In genomic region chr4:30434656-30435055, GRCh38 we compare ENCODE assay signal across 2 cellular contexts.
TF ChIP-seq lines count a peak whose summit lies in the region.

No MANE protein-coding gene starts in this region.

TF ChIP-seq in SK-N-SH treated with all-trans-retinoic acid at 6 μM for 48 hours, 23 proteins besides CTCF, POLR2A, EP300 and RAD21 (continued from another document):
- no peak for TF ChIP-seq TSHZ2 (CRISPR knock-in tag; IDR thresholded peaks at IDR 0.05)
- TF ChIP-seq ZC3H10 (CRISPR knock-in tag; IDR thresholded peaks at IDR 0.05), result no peak
- TF ChIP-seq ISL1 (CRISPR knock-in tag; IDR thresholded peaks at IDR 0.05), result no peak
- TF ChIP-seq ZFP3 (CRISPR knock-in tag; IDR thresholded peaks at IDR 0.05), result no peak
- TF ChIP-seq ARNTL (CRISPR knock-in tag; IDR thresholded peaks at IDR 0.05; ENCODE audit: borderline replicate concordance, low read depth), result no peak
- TF ChIP-seq TCF4 (CRISPR knock-in tag; IDR thresholded peaks at IDR 0.05; ENCODE audit: borderline replicate concordance), result no peak
- TF ChIP-seq GLIS3 (CRISPR knock-in tag; IDR thresholded peaks at IDR 0.05), result no peak
- no peak for TF ChIP-seq ZNF70 (CRISPR knock-in tag; IDR thresholded peaks at IDR 0.05)
- TF ChIP-seq, protein P1, sequence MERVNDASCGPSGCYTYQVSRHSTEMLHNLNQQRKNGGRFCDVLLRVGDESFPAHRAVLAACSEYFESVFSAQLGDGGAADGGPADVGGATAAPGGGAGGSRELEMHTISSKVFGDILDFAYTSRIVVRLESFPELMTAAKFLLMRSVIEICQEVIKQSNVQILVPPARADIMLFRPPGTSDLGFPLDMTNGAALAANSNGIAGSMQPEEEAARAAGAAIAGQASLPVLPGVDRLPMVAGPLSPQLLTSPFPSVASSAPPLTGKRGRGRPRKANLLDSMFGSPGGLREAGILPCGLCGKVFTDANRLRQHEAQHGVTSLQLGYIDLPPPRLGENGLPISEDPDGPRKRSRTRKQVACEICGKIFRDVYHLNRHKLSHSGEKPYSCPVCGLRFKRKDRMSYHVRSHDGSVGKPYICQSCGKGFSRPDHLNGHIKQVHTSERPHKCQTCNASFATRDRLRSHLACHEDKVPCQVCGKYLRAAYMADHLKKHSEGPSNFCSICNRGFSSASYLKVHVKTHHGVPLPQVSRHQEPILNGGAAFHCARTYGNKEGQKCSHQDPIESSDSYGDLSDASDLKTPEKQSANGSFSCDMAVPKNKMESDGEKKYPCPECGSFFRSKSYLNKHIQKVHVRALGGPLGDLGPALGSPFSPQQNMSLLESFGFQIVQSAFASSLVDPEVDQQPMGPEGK (CRISPR knock-in tag; IDR thresholded peaks at IDR 0.05; ENCODE audit: borderline replicate concordance), result no peak
TF ChIP-seq in SK-N-SH treated with all-trans-retinoic acid at 6 μM for 48 hours: peak in this region for 0.

TF ChIP-seq in GM23338, 12 proteins besides CTCF, POLR2A, EP300 and RAD21 (continued from another document):
- TF ChIP-seq, protein P2, sequence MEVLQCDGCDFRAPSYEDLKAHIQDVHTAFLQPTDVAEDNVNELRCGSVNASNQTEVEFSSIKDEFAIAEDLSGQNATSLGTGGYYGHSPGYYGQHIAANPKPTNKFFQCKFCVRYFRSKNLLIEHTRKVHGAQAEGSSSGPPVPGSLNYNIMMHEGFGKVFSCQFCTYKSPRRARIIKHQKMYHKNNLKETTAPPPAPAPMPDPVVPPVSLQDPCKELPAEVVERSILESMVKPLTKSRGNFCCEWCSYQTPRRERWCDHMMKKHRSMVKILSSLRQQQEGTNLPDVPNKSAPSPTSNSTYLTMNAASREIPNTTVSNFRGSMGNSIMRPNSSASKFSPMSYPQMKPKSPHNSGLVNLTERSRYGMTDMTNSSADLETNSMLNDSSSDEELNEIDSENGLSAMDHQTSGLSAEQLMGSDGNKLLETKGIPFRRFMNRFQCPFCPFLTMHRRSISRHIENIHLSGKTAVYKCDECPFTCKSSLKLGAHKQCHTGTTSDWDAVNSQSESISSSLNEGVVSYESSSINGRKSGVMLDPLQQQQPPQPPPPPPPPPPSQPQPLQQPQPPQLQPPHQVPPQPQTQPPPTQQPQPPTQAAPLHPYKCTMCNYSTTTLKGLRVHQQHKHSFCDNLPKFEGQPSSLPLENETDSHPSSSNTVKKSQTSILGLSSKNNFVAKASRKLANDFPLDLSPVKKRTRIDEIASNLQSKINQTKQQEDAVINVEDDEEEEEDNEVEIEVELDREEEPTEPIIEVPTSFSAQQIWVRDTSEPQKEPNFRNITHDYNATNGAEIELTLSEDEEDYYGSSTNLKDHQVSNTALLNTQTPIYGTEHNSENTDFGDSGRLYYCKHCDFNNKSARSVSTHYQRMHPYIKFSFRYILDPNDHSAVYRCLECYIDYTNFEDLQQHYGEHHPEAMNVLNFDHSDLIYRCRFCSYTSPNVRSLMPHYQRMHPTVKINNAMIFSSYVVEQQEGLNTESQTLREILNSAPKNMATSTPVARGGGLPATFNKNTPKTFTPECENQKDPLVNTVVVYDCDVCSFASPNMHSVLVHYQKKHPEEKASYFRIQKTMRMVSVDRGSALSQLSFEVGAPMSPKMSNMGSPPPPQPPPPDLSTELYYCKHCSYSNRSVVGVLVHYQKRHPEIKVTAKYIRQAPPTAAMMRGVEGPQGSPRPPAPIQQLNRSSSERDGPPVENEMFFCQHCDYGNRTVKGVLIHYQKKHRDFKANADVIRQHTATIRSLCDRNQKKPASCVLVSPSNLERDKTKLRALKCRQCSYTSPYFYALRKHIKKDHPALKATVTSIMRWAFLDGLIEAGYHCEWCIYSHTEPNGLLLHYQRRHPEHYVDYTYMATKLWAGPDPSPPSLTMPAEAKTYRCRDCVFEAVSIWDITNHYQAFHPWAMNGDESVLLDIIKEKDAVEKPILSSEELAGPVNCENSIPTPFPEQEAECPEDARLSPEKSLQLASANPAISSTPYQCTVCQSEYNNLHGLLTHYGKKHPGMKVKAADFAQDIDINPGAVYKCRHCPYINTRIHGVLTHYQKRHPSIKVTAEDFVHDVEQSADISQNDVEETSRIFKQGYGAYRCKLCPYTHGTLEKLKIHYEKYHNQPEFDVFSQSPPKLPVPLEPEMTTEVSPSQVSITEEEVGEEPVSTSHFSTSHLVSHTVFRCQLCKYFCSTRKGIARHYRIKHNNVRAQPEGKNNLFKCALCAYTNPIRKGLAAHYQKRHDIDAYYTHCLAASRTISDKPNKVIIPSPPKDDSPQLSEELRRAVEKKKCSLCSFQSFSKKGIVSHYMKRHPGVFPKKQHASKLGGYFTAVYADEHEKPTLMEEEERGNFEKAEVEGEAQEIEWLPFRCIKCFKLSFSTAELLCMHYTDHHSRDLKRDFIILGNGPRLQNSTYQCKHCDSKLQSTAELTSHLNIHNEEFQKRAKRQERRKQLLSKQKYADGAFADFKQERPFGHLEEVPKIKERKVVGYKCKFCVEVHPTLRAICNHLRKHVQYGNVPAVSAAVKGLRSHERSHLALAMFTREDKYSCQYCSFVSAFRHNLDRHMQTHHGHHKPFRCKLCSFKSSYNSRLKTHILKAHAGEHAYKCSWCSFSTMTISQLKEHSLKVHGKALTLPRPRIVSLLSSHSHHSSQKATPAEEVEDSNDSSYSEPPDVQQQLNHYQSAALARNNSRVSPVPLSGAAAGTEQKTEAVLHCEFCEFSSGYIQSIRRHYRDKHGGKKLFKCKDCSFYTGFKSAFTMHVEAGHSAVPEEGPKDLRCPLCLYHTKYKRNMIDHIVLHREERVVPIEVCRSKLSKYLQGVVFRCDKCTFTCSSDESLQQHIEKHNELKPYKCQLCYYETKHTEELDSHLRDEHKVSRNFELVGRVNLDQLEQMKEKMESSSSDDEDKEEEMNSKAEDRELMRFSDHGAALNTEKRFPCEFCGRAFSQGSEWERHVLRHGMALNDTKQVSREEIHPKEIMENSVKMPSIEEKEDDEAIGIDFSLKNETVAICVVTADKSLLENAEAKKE (CRISPR knock-in tag; IDR thresholded peaks at IDR 0.05), result no peak
